ENCODE assay signal across 10 cellular contexts in genomic region chr12:50402270-50403000, GRCh38. TPM values are rescaled to one million over a fixed set of nuclear protein-coding genes. Genes with fewer than 3 reads are reported as not detected.
DNase-seq lines count a peak whose midpoint lies in the region; ATAC-seq and TF ChIP-seq lines count a peak whose summit lies in the region.
"Had no signal": no experiment of that assay in that cellular context is flagged by ENCODE, and none has a peak within 500 bp of the region (broad histone marks: within the 10 kb centered on the region; RNA-seq: fewer than 3 reads in every experiment).

No MANE protein-coding gene starts in this region.

- H3K9ac ChIP-seq in adipocyte (ENCODE audit: low read length) = peak overlapping the region; percentile 99

- peak overlapping the region; percentile 86 to 91 for H3K27ac ChIP-seq in thoracic aorta

- H3K27me3 ChIP-seq in adipocyte (replicated peaks; ENCODE audit: control insufficient read depth, insufficient read depth, low read length) = no peaks in the 10 kb centered on the region
- H3K27me3 ChIP-seq in thoracic aorta (replicated peaks; ENCODE audit: insufficient read depth) = no peaks in the 10 kb centered on the region

- no peak for ATAC-seq in thoracic aorta (ENCODE audit: insufficient number of reproducible peaks, low FRiP score, low read depth)
- ATAC-seq in HG03196 (IDR thresholded peaks at IDR 0.05; ENCODE audit: unreplicated experiment) = no peak

- peak overlapping the region; percentile 98 for H3K27ac Mint-ChIP-seq in activated T-cell treated with anti-CD3 and anti-CD28 coated beads, Interleukin-2, amount 50 U/mL, for 24 hours

- H3K4me3 Mint-ChIP-seq in activated T-cell treated with anti-CD3 and anti-CD28 coated beads, Interleukin-2, amount 50 U/mL, for 24 hours = peak overlapping the region; percentile 96

- H3K4me3 ChIP-seq in adipocyte (ENCODE audit: low read length) (peak overlapping the region; percentile 99), thoracic aorta (peak overlapping the region; percentile 96)

- no peak for DNase-seq in activated T-cell treated with anti-CD3 and anti-CD28 coated beads, Interleukin-2, amount 50 U/mL, for 24 hours
- no peak for DNase-seq in activated T-cell treated with anti-CD3 and anti-CD28 coated beads, Interleukin-2, amount 50 U/mL, for 1 hour
- DNase-seq in adipocyte (ENCODE audit: low read depth) (peak; percentile 50), kidney glomerular epithelial cell (lab: John Stamatoyannopoulos, UW) (peak; percentile 34), thoracic aorta (ENCODE audit: low spot score) (no peak), hypothalamus (lab: John Stamatoyannopoulos, UW) (no peak), NCI-H345 (lab: John Stamatoyannopoulos, UW) (no peak)
- DNase-seq: NCI-H1694 had no signal

- H3K4me1 Mint-ChIP-seq in activated T-cell treated with anti-CD3 and anti-CD28 coated beads, Interleukin-2, amount 50 U/mL, for 24 hours (ENCODE audit: low read depth) = peaks cover 36% of the 10 kb centered on the region

- H3K4me1 ChIP-seq in adipocyte (ENCODE audit: control insufficient read depth, insufficient read depth, low read length) (peaks cover 20% of the 10 kb centered on the region), thoracic aorta (ENCODE audit: control insufficient read depth in 1 of 2, low read depth in 2 of 2) (peaks cover 19 to 33% of the 10 kb centered on the region in 2 donors)

- TF ChIP-seq CTCF in thoracic aorta (IDR thresholded peaks at IDR 0.05) = no peak

- no peaks in the 10 kb centered on the region for H3K36me3 ChIP-seq in adipocyte (ENCODE audit: control insufficient read depth, insufficient read depth, low read length, severe bottlenecking)
- no peaks in the 10 kb centered on the region for H3K36me3 ChIP-seq in thoracic aorta

- H3K27me3 Mint-ChIP-seq in activated T-cell treated with anti-CD3 and anti-CD28 coated beads, Interleukin-2, amount 50 U/mL, for 24 hours = no peaks in the 10 kb centered on the region

- H3K9me3 ChIP-seq in adipocyte (ENCODE audit: control insufficient read depth, low read length) (no peaks in the 10 kb centered on the region), thoracic aorta (no peaks in the 10 kb centered on the region)

- H3K36me3 Mint-ChIP-seq in activated T-cell treated with anti-CD3 and anti-CD28 coated beads, Interleukin-2, amount 50 U/mL, for 24 hours (ENCODE audit: low read depth) = peaks cover 43% of the 10 kb centered on the region

- no peaks in the 10 kb centered on the region for H3K9me3 Mint-ChIP-seq in activated T-cell treated with anti-CD3 and anti-CD28 coated beads, Interleukin-2, amount 50 U/mL, for 24 hours

RNA-seq across cellular contexts. Expression of gene LARP4, which starts 1.8 kb away (rescaled TPM):
- 10 to 100 TPM; 13.1 to 73.5 TPM for total RNA-seq in thoracic aorta

RNA-seq across cellular contexts. Expression of gene FAM186A, which starts 6.0 kb away (rescaled TPM):
- not detected for total RNA-seq in thoracic aorta
- total RNA-seq: lower leg skin had no signal

Comparison
In these comparisons a context has a peak if more than half of its experiments do, and no peak if none do; other contexts are left out.
1. DNase-seq: peak in adipocyte (single experiment) and kidney glomerular epithelial cell (single experiment); none in activated T-cell treated with anti-CD3 and anti-CD28 coated beads, Interleukin-2, amount 50 U/mL, for 24 hours (single experiment), activated T-cell treated with anti-CD3 and anti-CD28 coated beads, Interleukin-2, amount 50 U/mL, for 1 hour (single experiment), thoracic aorta (single experiment), hypothalamus (0 of 51) and NCI-H345 (single experiment).